In the genomic region with DNA sequence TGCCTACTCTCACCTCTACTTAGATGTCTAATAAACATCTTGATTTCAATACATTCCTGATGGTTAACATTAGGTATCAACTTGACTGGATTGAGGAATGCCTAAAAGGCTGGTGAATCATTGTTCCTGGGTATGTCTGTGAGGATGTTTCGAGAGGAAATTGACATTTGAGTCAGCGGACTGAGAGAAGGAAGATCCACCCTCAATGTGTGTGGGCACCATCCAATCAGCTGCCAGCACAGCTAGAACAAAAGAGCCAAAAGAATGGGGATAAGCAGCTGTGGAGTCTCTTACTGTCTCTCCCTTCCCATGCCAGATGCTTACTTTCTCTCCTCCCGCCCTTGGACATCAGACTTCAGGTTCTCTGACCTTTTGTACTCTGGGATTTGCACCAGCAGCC, we compare ENCODE assay signal across 28 cellular contexts.
"Had no signal": no experiment of that assay in that cellular context is flagged by ENCODE, and none has a peak within 500 bp of the region (broad histone marks: within the 10 kb centered on the region; RNA-seq: fewer than 3 reads in every experiment).

No MANE protein-coding gene starts in this region.

- DNase-seq: activated CD4-positive, alpha-beta T cell treated with anti-CD3 and anti-CD28 coated beads for 48 hours; activated CD4-positive, alpha-beta T cell treated with anti-CD3 and anti-CD28 coated beads, Interleukin-2, amount 50 U/mL, for 4 hours; activated CD8-positive, alpha-beta memory T cell treated with anti-CD3 and anti-CD28 coated beads, Interleukin-2, amount 50 U/mL, for 48 hours; activated CD8-positive, alpha-beta T cell treated with anti-CD3 and anti-CD28 coated beads, Interleukin-2, amount 10 ng/mL, durations not matched to agents 7 days and 5 days; activated naive CD4-positive, alpha-beta T cell treated with anti-CD3 and anti-CD28 coated beads, Interleukin-2, amount 50 U/mL, for 16 hours; activated naive CD8-positive, alpha-beta T cell treated with anti-CD3 and anti-CD28 coated beads, Interleukin-2, amount 10 ng/mL, durations not matched to agents 7 days and 5 days; activated T-cell treated with anti-CD3 and anti-CD28 coated beads, Interleukin-2, amount 50 U/mL, for 1 hour; adrenal gland; anterior cingulate cortex; caudate nucleus; colonic mucosa; MM.1S; NCI-H1105; NCI-H1436 treated with DMSO at 0.1 percent for 48 hours; NCI-H187; NCI-H2081 treated with DMSO at 0.1 percent for 48 hours; NCI-H2227 treated with DMSO at 0.1 percent for 48 hours; NCI-H526 treated with DMSO at 0.1 percent for 48 hours; NCI-H82; OCI-M1; SHP77 treated with DMSO at 0.1 percent for 48 hours; T-cell; T-helper 2 cell; T1000; WERI-Rb-1 had no signal

- H3K4me2 ChIP-seq: KMS-11 had no signal

- H3K4me3 ChIP-seq: adrenal gland, colonic mucosa had no signal

- H3K9me3 Mint-ChIP-seq: activated naive CD8-positive, alpha-beta T cell treated with anti-CD3 and anti-CD28 coated beads, Interleukin-2, amount 10 ng/mL, durations not matched to agents 7 days and 5 days had no signal

- H3K27me3 Mint-ChIP-seq: activated naive CD8-positive, alpha-beta T cell treated with anti-CD3 and anti-CD28 coated beads, Interleukin-2, amount 10 ng/mL, durations not matched to agents 7 days and 5 days; T-cell had no signal

- H3K4me1 ChIP-seq: adrenal gland, colonic mucosa had no signal

- H3K27me3 ChIP-seq: adrenal gland, colonic mucosa had no signal

- H3K27ac ChIP-seq: adrenal gland, colonic mucosa, KMS-11, WERI-Rb-1 had no signal

- H3K4me3 Mint-ChIP-seq: activated CD8-positive, alpha-beta T cell treated with anti-CD3 and anti-CD28 coated beads, Interleukin-2, amount 10 ng/mL, durations not matched to agents 7 days and 5 days; activated naive CD8-positive, alpha-beta T cell treated with anti-CD3 and anti-CD28 coated beads, Interleukin-2, amount 10 ng/mL, durations not matched to agents 7 days and 5 days; T-cell had no signal

- H3K4me1 Mint-ChIP-seq: activated naive CD8-positive, alpha-beta T cell treated with anti-CD3 and anti-CD28 coated beads, Interleukin-2, amount 10 ng/mL, durations not matched to agents 7 days and 5 days; T-cell had no signal

- H3K9ac ChIP-seq: KMS-11 had no signal

- H3K9me3 ChIP-seq: colonic mucosa had no signal

- H3K36me3 Mint-ChIP-seq: activated naive CD8-positive, alpha-beta T cell treated with anti-CD3 and anti-CD28 coated beads, Interleukin-2, amount 10 ng/mL, durations not matched to agents 7 days and 5 days; T-cell had no signal

- H3K27ac Mint-ChIP-seq: activated CD8-positive, alpha-beta T cell treated with anti-CD3 and anti-CD28 coated beads, Interleukin-2, amount 10 ng/mL, durations not matched to agents 7 days and 5 days; activated naive CD8-positive, alpha-beta T cell treated with anti-CD3 and anti-CD28 coated beads, Interleukin-2, amount 10 ng/mL, durations not matched to agents 7 days and 5 days; T-cell had no signal

- FAIRE-seq: RCC 7860 had no signal

- H3K36me3 ChIP-seq: adrenal gland, colonic mucosa, WERI-Rb-1 had no signal

- ATAC-seq: activated CD4-positive, CD25-positive, alpha-beta regulatory T cell treated with anti-CD3 and anti-CD28 coated beads, Interleukin-2, amount 50 U/mL, for 24 hours; activated CD8-positive, alpha-beta T cell treated with anti-CD3 and anti-CD28 coated beads, Interleukin-2, amount 10 ng/mL, durations not matched to agents 7 days and 5 days; T-cell had no signal
